In genomic region chr14:63933110-63933509, GRCh38 we compare ENCODE assay signal across 9 cellular contexts.
DNase-seq lines count a peak whose midpoint lies in the region; ATAC-seq and TF ChIP-seq lines count a peak whose summit lies in the region.
"Had no signal": no experiment of that assay in that cellular context is flagged by ENCODE, and none has a peak within 500 bp of the region (broad histone marks: within the 10 kb centered on the region; RNA-seq: fewer than 3 reads in every experiment).

No MANE protein-coding gene starts in this region.

- ATAC-seq in activated T-cell treated with anti-CD3 and anti-CD28 coated beads, Interleukin-2, amount 50 U/mL, for 4 hours = peak; percentile 80 to 81
- ATAC-seq in GM21515 (IDR thresholded peaks at IDR 0.05; ENCODE audit: unreplicated experiment) = no peak

- no peak for TF ChIP-seq POLR2A in suprapubic skin (IDR thresholded peaks at IDR 0.05)

- H3K27ac ChIP-seq in OCI-LY1 (ENCODE audit: low read depth, low read length, poor library complexity, severe bottlenecking) (no peak overlapping the region), endodermal cell (ENCODE audit: low read depth, low read length) (peak overlapping the region; percentile 16), suprapubic skin (no peak overlapping the region)

- no peaks in the 10 kb centered on the region for H3F3A ChIP-seq in OCI-LY1 (ENCODE audit: insufficient read depth, low read length)

- H3K79me2 ChIP-seq in OCI-LY1 (ENCODE audit: insufficient read depth, low read length) = peaks cover 11% of the 10 kb centered on the region; the same call in 1 of the 2 replicates

- no peaks in the 10 kb centered on the region for H3K9me2 ChIP-seq in OCI-LY1 (ENCODE audit: low read depth, low read length)

- peaks cover 20% of the 10 kb centered on the region for H3K4me1 ChIP-seq in OCI-LY1 (ENCODE audit: insufficient read depth, low read length, severe bottlenecking)
- peaks cover 2% of the 10 kb centered on the region for H3K4me1 ChIP-seq in endodermal cell (ENCODE audit: control insufficient read depth, insufficient read depth, low read length)
- H3K4me1 ChIP-seq in suprapubic skin = peaks cover 25% of the 10 kb centered on the region

- H3K4me3 ChIP-seq in OCI-LY1 (ENCODE audit: low read depth, low read length, poor library complexity, severe bottlenecking) (peak overlapping the region; percentile 27), endodermal cell (ENCODE audit: low read length) (no peak overlapping the region), suprapubic skin (peak overlapping the region; percentile 2)

- peaks cover 2% of the 10 kb centered on the region for H3K36me3 ChIP-seq in OCI-LY1 (ENCODE audit: insufficient read depth, low read length)
- H3K36me3 ChIP-seq in endodermal cell (ENCODE audit: control insufficient read depth, insufficient read depth, low read length) = no peaks in the 10 kb centered on the region
- H3K36me3 ChIP-seq in suprapubic skin = no peaks in the 10 kb centered on the region

- no peak for DNase-seq in activated T-cell treated with anti-CD3 and anti-CD28 coated beads, Interleukin-2, amount 50 U/mL, for 4 hours
- no peak for DNase-seq in activated T-cell treated with anti-CD3 and anti-CD28 coated beads, Interleukin-2, amount 50 U/mL, for 48 hours
- DNase-seq in endodermal cell (no peak), suprapubic skin (ENCODE audit: low spot score in 2 of 2) (no peak), NCI-H187 (lab: John Stamatoyannopoulos, UW) (no peak), NCI-H1930 (lab: John Stamatoyannopoulos, UW) (no peak)
- DNase-seq: amniotic stem cell had no signal

- peaks cover 29% of the 10 kb centered on the region for H3K4me1 Mint-ChIP-seq in activated T-cell treated with anti-CD3 and anti-CD28 coated beads, Interleukin-2, amount 50 U/mL, for 4 hours (ENCODE audit: low read depth)
- peaks cover 28% of the 10 kb centered on the region for H3K4me1 Mint-ChIP-seq in endodermal cell

- H3K9ac ChIP-seq in OCI-LY1 (ENCODE audit: low read length) = peak overlapping the region; percentile 7; the same call in 1 of the 2 replicates
- H3K9ac ChIP-seq in endodermal cell (ENCODE audit: extremely low read depth, low read length, poor library complexity, severe bottlenecking) = no peak overlapping the region

- no peaks in the 10 kb centered on the region for H3K27me3 Mint-ChIP-seq in activated T-cell treated with anti-CD3 and anti-CD28 coated beads, Interleukin-2, amount 50 U/mL, for 4 hours (ENCODE audit: low read depth)
- no peaks in the 10 kb centered on the region for H3K27me3 Mint-ChIP-seq in endodermal cell (ENCODE audit: insufficient read depth)

- H2AFZ ChIP-seq in OCI-LY1 (ENCODE audit: low read length) = no peak overlapping the region

- H3K4me3 Mint-ChIP-seq in activated T-cell treated with anti-CD3 and anti-CD28 coated beads, Interleukin-2, amount 50 U/mL, for 4 hours = peak overlapping the region; percentile 50
- H3K4me3 Mint-ChIP-seq in endodermal cell = no peak overlapping the region

- TF ChIP-seq CTCF in OCI-LY1 (IDR thresholded peaks at IDR 0.05; ENCODE audit: low read length) (no peak), endodermal cell (conservative IDR thresholded peaks at IDR 0.05) (no peak), suprapubic skin (IDR thresholded peaks at IDR 0.05) (no peak)

- H3K9me3 Mint-ChIP-seq in activated T-cell treated with anti-CD3 and anti-CD28 coated beads, Interleukin-2, amount 50 U/mL, for 4 hours = no peaks in the 10 kb centered on the region
- peaks cover 3% of the 10 kb centered on the region for H3K9me3 Mint-ChIP-seq in endodermal cell

- TF ChIP-seq EP300 in suprapubic skin (IDR thresholded peaks at IDR 0.05) = no peak

- H3K4me2 ChIP-seq in OCI-LY1 (ENCODE audit: low read length) = peak overlapping the region; percentile 42

- no peaks in the 10 kb centered on the region for H3K27me3 ChIP-seq in OCI-LY1 (ENCODE audit: insufficient read depth, low read length)
- no peaks in the 10 kb centered on the region for H3K27me3 ChIP-seq in endodermal cell (ENCODE audit: control insufficient read depth, insufficient read depth, low read length, poor library complexity, severe bottlenecking)
- H3K27me3 ChIP-seq in suprapubic skin = no peaks in the 10 kb centered on the region

- H3K9me3 ChIP-seq in OCI-LY1 (ENCODE audit: low read length) (no peaks in the 10 kb centered on the region), endodermal cell (ENCODE audit: control insufficient read depth, low read length) (no peaks in the 10 kb centered on the region), suprapubic skin (no peaks in the 10 kb centered on the region)

- H4K20me1 ChIP-seq in OCI-LY1 (ENCODE audit: insufficient read depth, low read length) = no peaks in the 10 kb centered on the region

- 86 to 89% methylated on average over 2 to 3 of the region's 3 CpGs for WGBS in endodermal cell (ENCODE audit: insufficient coverage in 1 of 2, insufficient read length in 1 of 2), 2 experiments
- WGBS in suprapubic skin = 47% methylated on average over 3 of the region's 3 CpGs

- no peak overlapping the region for H3K27ac Mint-ChIP-seq in endodermal cell

- H3K36me3 Mint-ChIP-seq in activated T-cell treated with anti-CD3 and anti-CD28 coated beads, Interleukin-2, amount 50 U/mL, for 4 hours (ENCODE audit: insufficient read depth) = peaks cover 10% of the 10 kb centered on the region
- peaks cover 3% of the 10 kb centered on the region for H3K36me3 Mint-ChIP-seq in endodermal cell (ENCODE audit: low read depth)
